ENCODE assay signal across 23 cellular contexts in the genomic region with DNA sequence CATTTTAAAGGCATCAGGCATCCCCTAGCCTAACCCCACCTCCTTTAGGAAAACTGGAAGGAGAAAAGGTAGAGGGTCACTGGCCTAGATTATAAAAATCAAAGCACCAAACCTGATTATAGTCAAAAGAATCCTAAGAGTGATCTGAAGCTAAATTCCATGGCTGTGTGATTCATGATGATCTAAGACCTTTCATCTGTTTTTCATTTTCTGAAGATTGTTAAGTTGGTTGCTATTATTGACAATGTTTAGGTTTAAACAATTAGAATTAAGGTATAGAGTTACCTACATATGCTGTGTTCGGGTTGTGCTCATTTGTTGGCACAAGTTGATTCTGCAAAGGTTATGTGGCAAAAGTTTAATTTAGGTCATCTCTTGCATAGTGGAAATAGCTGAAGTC.
DNase-seq lines count a peak whose midpoint lies in the region; ATAC-seq and TF ChIP-seq lines count a peak whose summit lies in the region.
"Had no signal": no experiment of that assay in that cellular context is flagged by ENCODE, and none has a peak within 500 bp of the region (broad histone marks: within the 10 kb centered on the region; RNA-seq: fewer than 3 reads in every experiment).

No MANE protein-coding gene starts in this region.

- H3K79me2 ChIP-seq in GM23248 (ENCODE audit: insufficient read depth) (peaks cover 84% of the 10 kb centered on the region), fibroblast of lung (ENCODE audit: control insufficient read depth, insufficient read depth, low read length) (peaks cover 7% of the 10 kb centered on the region)

- peaks cover 46% of the 10 kb centered on the region for H3F3A ChIP-seq in GM23248 (ENCODE audit: insufficient read depth)

- no peaks in the 10 kb centered on the region for H3K27me3 Mint-ChIP-seq in activated T-cell treated with anti-CD3 and anti-CD28 coated beads, Interleukin-2, amount 50 U/mL, for 4 hours (ENCODE audit: low read depth)
- H3K27me3 Mint-ChIP-seq: activated CD8-positive, alpha-beta T cell treated with anti-CD3 and anti-CD28 coated beads for 36 hours; activated naive CD8-positive, alpha-beta T cell; natural killer cell treated with Interleukin-12 subunit alpha and Interleukin-12 subunit beta and Interleukin-15 and Interleukin-18, amount 100 ng/mL, for 72 hours had no signal

- H3K27ac ChIP-seq in GM23248 (peak overlapping the region; percentile 93), fibroblast of lung (ENCODE audit: insufficient read depth, low read length) (peak overlapping the region; percentile 59), testis (no peak overlapping the region)
- H3K27ac ChIP-seq: BLaER1 treated with 17β-estradiol and CSF1 and Interleukin-3, amounts not matched to agents 10 nM and 100 nM; prostate gland; tibial artery had no signal

- no peaks in the 10 kb centered on the region for H4K20me1 ChIP-seq in GM23248 (ENCODE audit: insufficient read depth)
- no peaks in the 10 kb centered on the region for H4K20me1 ChIP-seq in fibroblast of lung (ENCODE audit: control insufficient read depth, extremely low read depth, insufficient read depth, low read length)
- H4K20me1 ChIP-seq: BLaER1 treated with 17β-estradiol and CSF1 and Interleukin-3, amounts not matched to agents 10 nM and 100 nM had no signal

- H3K9me3 ChIP-seq in GM23248 (ENCODE audit: low read depth) (no peaks in the 10 kb centered on the region), fibroblast of lung (ENCODE audit: control insufficient read depth, insufficient read depth, low read depth, low read length) (no peaks in the 10 kb centered on the region), skeletal muscle satellite cell (replicated peaks; ENCODE audit: low read length) (peaks cover 6% of the 10 kb centered on the region), testis (no peaks in the 10 kb centered on the region)
- H3K9me3 ChIP-seq: gastrocnemius medialis, prostate gland had no signal

- H3K36me3 Mint-ChIP-seq in activated T-cell treated with anti-CD3 and anti-CD28 coated beads, Interleukin-2, amount 50 U/mL, for 4 hours (ENCODE audit: insufficient read depth), result no peaks in the 10 kb centered on the region
- H3K36me3 Mint-ChIP-seq: stimulated activated effector memory CD8-positive, alpha-beta T cell treated with anti-CD3 and anti-CD28 coated beads, Interleukin-12 subunit alpha, Interleukin-12 subunit beta, amount 100 ng/mL, for 72 hours had no signal

- no peaks in the 10 kb centered on the region for H3K9me2 ChIP-seq in GM23248 (ENCODE audit: insufficient read depth)

- in situ Hi-C loops in GM23248 (cut with MboI), result no loop called here

- H3K4me2 ChIP-seq in GM23248 (ENCODE audit: unreplicated experiment) (peak overlapping the region; percentile 90), fibroblast of lung (ENCODE audit: extremely low read depth, insufficient read depth, low read length) (peak overlapping the region; percentile 39), skeletal muscle satellite cell (ENCODE audit: low read length) (peak overlapping the region; percentile 67)

- DNase-seq in GM23248, result peak; percentile 84
- DNase-seq in fibroblast of lung (ENCODE audit: low read depth in 2 of 2), result peak in 1 of 2 donors; percentile 83
- DNase-seq in ecto neural progenitor cell (ENCODE audit: low spot score), result no peak
- DNase-seq in testis, result no peak
- DNase-seq in activated T-cell treated with anti-CD3 and anti-CD28 coated beads, Interleukin-2, amount 50 U/mL, for 4 hours, result no peak
- DNase-seq: activated CD8-positive, alpha-beta T cell treated with anti-CD3 and anti-CD28 coated beads for 36 hours; activated T-cell treated with anti-CD3 and anti-CD28 coated beads, Interleukin-2, amount 50 U/mL, for 48 hours; central memory CD4-positive, alpha-beta T cell; DMS153; gastrocnemius medialis; NCI-H2081 treated with DMSO at 0.1 percent for 48 hours; NCI-H748 treated with DMSO at 0.1 percent for 48 hours; stimulated activated CD4-positive, alpha-beta T cell treated with anti-CD3 and anti-CD28 coated beads, Interleukin-12 subunit alpha, Interleukin-12 subunit beta, amount 100 ng/mL, for 4 hours; tibial artery had no signal

- 0 to 3% methylated on average over 1 of the region's 1 CpG for WGBS in GM23248 (ENCODE audit: low coverage in 1 of 2, low lambda C conversion rate in 2 of 2, missing lambda C conversion rate in 2 of 2), 2 experiments
- 79 to 91% methylated on average over 1 of the region's 1 CpG for WGBS in testis, 2 donors

- intact Hi-C loops in testis (cut with DNase I; ENCODE audit: low total_unique reads), result no loop called here

- no peak for TF ChIP-seq CTCF in fibroblast of lung (conservative IDR thresholded peaks at IDR 0.05 in 1 of 2, IDR thresholded peaks at IDR 0.05 in 1 of 2; ENCODE audit: low read depth in 1 of 2, low read length in 2 of 2)
- TF ChIP-seq CTCF in testis (IDR thresholded peaks at IDR 0.05), result no peak

- H3K4me3 Mint-ChIP-seq in activated T-cell treated with anti-CD3 and anti-CD28 coated beads, Interleukin-2, amount 50 U/mL, for 4 hours, result no peak overlapping the region
- H3K4me3 Mint-ChIP-seq: activated CD8-positive, alpha-beta T cell treated with anti-CD3 and anti-CD28 coated beads for 36 hours; activated naive CD8-positive, alpha-beta T cell; natural killer cell treated with Interleukin-12 subunit alpha and Interleukin-12 subunit beta and Interleukin-15 and Interleukin-18, amount 100 ng/mL, for 72 hours; stimulated activated effector memory CD8-positive, alpha-beta T cell treated with anti-CD3 and anti-CD28 coated beads, Interleukin-12 subunit alpha, Interleukin-12 subunit beta, amount 100 ng/mL, for 72 hours had no signal

- H3K27me3 ChIP-seq in GM23248 (replicated peaks; ENCODE audit: insufficient read depth) (no peaks in the 10 kb centered on the region), fibroblast of lung (ENCODE audit: control insufficient read depth, insufficient read depth, low read length) (no peaks in the 10 kb centered on the region), skeletal muscle satellite cell (ENCODE audit: control insufficient read depth, insufficient read depth, low read length) (no peaks in the 10 kb centered on the region), testis (no peaks in the 10 kb centered on the region)
- H3K27me3 ChIP-seq: BLaER1 treated with 17β-estradiol and CSF1 and Interleukin-3, amounts not matched to agents 10 nM and 100 nM; gastrocnemius medialis; tibial artery had no signal

- H3K9me3 Mint-ChIP-seq in activated T-cell treated with anti-CD3 and anti-CD28 coated beads, Interleukin-2, amount 50 U/mL, for 4 hours, result peaks cover 19% of the 10 kb centered on the region

- peak overlapping the region; percentile 61 for H3K4me3 ChIP-seq in GM23248
- no peak overlapping the region for H3K4me3 ChIP-seq in fibroblast of lung (replicated peaks in 1 of 4; ENCODE audit: control extremely low read depth in 1 of 4, insufficient read depth in 1 of 4, low read depth in 3 of 4, low read length in 4 of 4)
- H3K4me3 ChIP-seq in skeletal muscle satellite cell (ENCODE audit: low read length), result peak overlapping the region; percentile 39
- H3K4me3 ChIP-seq in testis, result no peak overlapping the region
- H3K4me3 ChIP-seq: BLaER1 treated with 17β-estradiol and CSF1 and Interleukin-3, amounts not matched to agents 10 nM and 100 nM; gastrocnemius medialis; lung; prostate gland; tibial artery had no signal

- H2AFZ ChIP-seq in GM23248 (no peak overlapping the region), fibroblast of lung (ENCODE audit: low read length) (no peak overlapping the region)

- H3K4me1 Mint-ChIP-seq in activated T-cell treated with anti-CD3 and anti-CD28 coated beads, Interleukin-2, amount 50 U/mL, for 4 hours (ENCODE audit: low read depth), result peaks cover 6% of the 10 kb centered on the region

- H3K36me3 ChIP-seq in GM23248 (ENCODE audit: low read depth), result 0 out of 2 replicates have a peak, but pooled peaks cover 9% of the 10 kb centered on the region
- no peaks in the 10 kb centered on the region for H3K36me3 ChIP-seq in fibroblast of lung (ENCODE audit: control insufficient read depth, insufficient read depth, low read length)
- H3K36me3 ChIP-seq in skeletal muscle satellite cell (ENCODE audit: insufficient read depth, low read length), result no peaks in the 10 kb centered on the region
- H3K36me3 ChIP-seq in testis (ENCODE audit: low read depth, missing control alignments), result no peaks in the 10 kb centered on the region
- H3K36me3 ChIP-seq: BLaER1 treated with 17β-estradiol and CSF1 and Interleukin-3, amounts not matched to agents 10 nM and 100 nM; gastrocnemius medialis; prostate gland; tibial artery had no signal

- ATAC-seq in SK-N-SH treated with all-trans-retinoic acid at 6 μM for 48 hours, result peak; percentile 89
- no peak for ATAC-seq in HG03108 (IDR thresholded peaks at IDR 0.05; ENCODE audit: unreplicated experiment)
- no peak for ATAC-seq in activated T-cell treated with anti-CD3 and anti-CD28 coated beads, Interleukin-2, amount 50 U/mL, for 4 hours
- ATAC-seq: activated CD8-positive, alpha-beta T cell treated with anti-CD3 and anti-CD28 coated beads for 36 hours; gastrocnemius medialis; natural killer cell treated with Interleukin-12 subunit alpha and Interleukin-12 subunit beta and Interleukin-15 and Interleukin-18, amount 100 ng/mL, for 72 hours; stimulated activated effector memory CD8-positive, alpha-beta T cell treated with anti-CD3 and anti-CD28 coated beads, Interleukin-12 subunit alpha, Interleukin-12 subunit beta, amount 100 ng/mL, for 72 hours had no signal

- H3K4me1 ChIP-seq in GM23248 (ENCODE audit: insufficient read depth) (peaks cover 38% of the 10 kb centered on the region), fibroblast of lung (ENCODE audit: control insufficient read depth, extremely low read depth, insufficient read depth, low read length) (peaks cover 15% of the 10 kb centered on the region), skeletal muscle satellite cell (ENCODE audit: control insufficient read depth, insufficient read depth, low read length) (peaks cover 38% of the 10 kb centered on the region), testis (peaks cover 2% of the 10 kb centered on the region)
- H3K4me1 ChIP-seq: prostate gland had no signal

- H3K9ac ChIP-seq in GM23248 (peak overlapping the region; percentile 71), fibroblast of lung (ENCODE audit: insufficient read depth, low read length) (no peak overlapping the region), skeletal muscle satellite cell (ENCODE audit: low read depth, low read length) (peak overlapping the region; percentile 71)
- H3K9ac ChIP-seq: BLaER1 treated with 17β-estradiol and CSF1 and Interleukin-3, amounts not matched to agents 10 nM and 100 nM had no signal

- no peak for TF ChIP-seq POLR2A in testis (IDR thresholded peaks at IDR 0.05)

TF ChIP-seq in SK-N-SH treated with all-trans-retinoic acid at 6 μM for 48 hours, 23 proteins besides CTCF, POLR2A, EP300 and RAD21:
- TF ChIP-seq ZNF8 (CRISPR knock-in tag; IDR thresholded peaks at IDR 0.05) (no peak), ISL1 (CRISPR knock-in tag; IDR thresholded peaks at IDR 0.05) (peak; percentile 73), BACH2 (CRISPR knock-in tag; IDR thresholded peaks at IDR 0.05; ENCODE audit: borderline replicate concordance) (no peak)

Comparison
In these comparisons a context has a peak if more than half of its experiments do, and no peak if none do; other contexts are left out.
1. H3K27ac ChIP-seq: peak in GM23248 (single experiment) and fibroblast of lung (single experiment); none in testis (0 of 2).
2. H3K4me2 ChIP-seq: peak in every context shown above with its lines; median percentile 90 in GM23248; 67 in skeletal muscle satellite cell; 39 in fibroblast of lung.
3. H3K4me3 ChIP-seq: peak in GM23248 (single experiment) and skeletal muscle satellite cell (single experiment); none in fibroblast of lung (0 of 4) and testis (0 of 2).